29 cellular contexts compared by ENCODE assay signal in genomic region chr12:80208081-80208480, GRCh38.
"Had no signal": no experiment of that assay in that cellular context is flagged by ENCODE, and none has a peak within 500 bp of the region (broad histone marks: within the 10 kb centered on the region; RNA-seq: fewer than 3 reads in every experiment).

No MANE protein-coding gene starts in this region.

- H3K4me3 ChIP-seq: ascending aorta, breast epithelium, cardiac muscle cell, colonic mucosa, esophagus squamous epithelium, gastroesophageal sphincter, heart right ventricle had no signal

- H3K36me3 ChIP-seq: ascending aorta, breast epithelium, cardiac muscle cell, colonic mucosa, esophagus squamous epithelium, gastroesophageal sphincter, heart right ventricle had no signal

- ATAC-seq: activated CD4-positive, alpha-beta T cell treated with anti-CD3 and anti-CD28 coated beads for 36 hours; activated CD8-positive, alpha-beta T cell treated with anti-CD3 and anti-CD28 coated beads, Interleukin-2, amount 10 ng/mL, durations not matched to agents 7 days and 5 days; activated naive CD4-positive, alpha-beta T cell treated with anti-CD3 and anti-CD28 coated beads, Interleukin-2, amount 50 U/mL, for 72 hours; activated T-cell treated with anti-CD3 and anti-CD28 coated beads, Interleukin-2, amount 50 U/mL, for 72 hours; gastroesophageal sphincter; heart right ventricle had no signal

- H3K4me1 ChIP-seq: ascending aorta, breast epithelium, colonic mucosa, esophagus squamous epithelium, heart right ventricle had no signal

- DNase-seq: activated CD4-positive, alpha-beta memory T cell treated with anti-CD3 and anti-CD28 coated beads for 36 hours; activated CD4-positive, alpha-beta T cell treated with anti-CD3 and anti-CD28 coated beads for 36 hours; activated CD4-positive, alpha-beta T cell treated with anti-CD3 and anti-CD28 coated beads, Interleukin-2, amount 10 ng/mL, durations not matched to agents 24 days and 14 days; activated CD4-positive, CD25-positive, alpha-beta regulatory T cell; activated CD4-positive, CD25-positive, alpha-beta regulatory T cell treated with anti-CD3 and anti-CD28 coated beads, Interleukin-2, amount 50 U/mL, for 72 hours; activated CD8-positive, alpha-beta memory T cell treated with anti-CD3 and anti-CD28 coated beads, Interleukin-2, amount 50 U/mL, for 48 hours; activated CD8-positive, alpha-beta T cell treated with anti-CD3 and anti-CD28 coated beads, Interleukin-2, amount 10 ng/mL, durations not matched to agents 7 days and 5 days; activated gamma-delta T cell; activated naive CD4-positive, alpha-beta T cell; activated naive CD4-positive, alpha-beta T cell treated with anti-CD3 and anti-CD28 coated beads, Interleukin-2, amount 10 ng/mL, durations not matched to agents 7 days and 5 days; activated naive CD8-positive, alpha-beta T cell treated with anti-CD3 and anti-CD28 coated beads, Interleukin-2, amount 10 ng/mL, durations not matched to agents 7 days and 5 days; activated T-cell treated with anti-CD3 and anti-CD28 coated beads for 4 hours; activated T-cell treated with anti-CD3 and anti-CD28 coated beads, Interleukin-2, amount 50 U/mL, for 24 hours; activated T-cell treated with anti-CD3 and anti-CD28 coated beads, Interleukin-2, amount 50 U/mL, for 72 hours; central memory CD4-positive, alpha-beta T cell; cerebellar nuclear complex; colonic mucosa; effector CD8-positive, alpha-beta T cell; esophagus squamous epithelium; foreskin melanocyte; heart right ventricle; T-helper 2 cell had no signal

- FAIRE-seq: endothelial cell of umbilical vein had no signal

- H3K27me3 ChIP-seq: ascending aorta, breast epithelium, cardiac muscle cell, colonic mucosa, esophagus squamous epithelium, gastroesophageal sphincter, heart right ventricle had no signal

- H3K27ac ChIP-seq: ascending aorta, breast epithelium, cardiac muscle cell, colonic mucosa, epithelial cell of prostate, esophagus squamous epithelium, gastroesophageal sphincter, heart right ventricle had no signal

- H3K9me3 ChIP-seq: ascending aorta, breast epithelium, colonic mucosa, esophagus squamous epithelium, gastroesophageal sphincter, heart right ventricle had no signal
